Comparison of ENCODE assay signal across 1 cellular context in the genomic region with DNA sequence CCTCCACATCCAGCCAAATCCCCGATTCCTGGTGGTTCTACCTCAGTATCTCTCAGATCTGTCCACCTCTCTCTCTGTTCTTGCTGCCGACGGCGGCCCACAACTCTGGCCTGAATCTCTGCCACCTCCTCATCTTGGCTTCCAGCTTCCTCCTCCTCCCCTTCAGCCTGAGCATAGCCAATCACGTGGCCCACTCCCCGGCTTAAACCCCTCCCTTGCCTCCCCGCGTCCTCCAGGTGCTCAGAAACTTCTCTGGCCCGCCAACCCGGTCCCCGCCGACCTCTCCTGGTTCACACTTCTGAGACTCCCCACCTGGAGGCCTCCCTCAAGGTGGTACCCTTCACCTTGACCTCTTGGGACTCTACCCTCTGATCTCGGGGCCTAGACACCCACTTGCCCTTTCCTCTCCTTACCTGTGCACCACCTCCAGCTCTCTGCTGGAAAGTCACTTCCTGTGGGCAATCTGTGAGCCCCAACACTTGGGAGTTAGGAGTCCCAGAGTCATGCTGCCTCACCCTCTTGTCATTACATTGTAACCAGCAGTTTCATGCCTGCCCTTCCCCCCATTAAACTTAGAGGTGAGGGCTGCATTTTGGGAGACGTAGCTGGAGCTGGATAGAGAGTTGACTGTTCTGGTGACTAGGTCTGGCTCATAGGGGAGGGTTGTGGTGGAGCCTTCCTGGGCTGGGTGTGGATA.
TF ChIP-seq lines count a peak whose summit lies in the region.

No MANE protein-coding gene starts in this region.

TF ChIP-seq in HepG2, 621 proteins besides CTCF, POLR2A, EP300 and RAD21 (continued from another document and continues in another):
- TF ChIP-seq, protein P1, sequence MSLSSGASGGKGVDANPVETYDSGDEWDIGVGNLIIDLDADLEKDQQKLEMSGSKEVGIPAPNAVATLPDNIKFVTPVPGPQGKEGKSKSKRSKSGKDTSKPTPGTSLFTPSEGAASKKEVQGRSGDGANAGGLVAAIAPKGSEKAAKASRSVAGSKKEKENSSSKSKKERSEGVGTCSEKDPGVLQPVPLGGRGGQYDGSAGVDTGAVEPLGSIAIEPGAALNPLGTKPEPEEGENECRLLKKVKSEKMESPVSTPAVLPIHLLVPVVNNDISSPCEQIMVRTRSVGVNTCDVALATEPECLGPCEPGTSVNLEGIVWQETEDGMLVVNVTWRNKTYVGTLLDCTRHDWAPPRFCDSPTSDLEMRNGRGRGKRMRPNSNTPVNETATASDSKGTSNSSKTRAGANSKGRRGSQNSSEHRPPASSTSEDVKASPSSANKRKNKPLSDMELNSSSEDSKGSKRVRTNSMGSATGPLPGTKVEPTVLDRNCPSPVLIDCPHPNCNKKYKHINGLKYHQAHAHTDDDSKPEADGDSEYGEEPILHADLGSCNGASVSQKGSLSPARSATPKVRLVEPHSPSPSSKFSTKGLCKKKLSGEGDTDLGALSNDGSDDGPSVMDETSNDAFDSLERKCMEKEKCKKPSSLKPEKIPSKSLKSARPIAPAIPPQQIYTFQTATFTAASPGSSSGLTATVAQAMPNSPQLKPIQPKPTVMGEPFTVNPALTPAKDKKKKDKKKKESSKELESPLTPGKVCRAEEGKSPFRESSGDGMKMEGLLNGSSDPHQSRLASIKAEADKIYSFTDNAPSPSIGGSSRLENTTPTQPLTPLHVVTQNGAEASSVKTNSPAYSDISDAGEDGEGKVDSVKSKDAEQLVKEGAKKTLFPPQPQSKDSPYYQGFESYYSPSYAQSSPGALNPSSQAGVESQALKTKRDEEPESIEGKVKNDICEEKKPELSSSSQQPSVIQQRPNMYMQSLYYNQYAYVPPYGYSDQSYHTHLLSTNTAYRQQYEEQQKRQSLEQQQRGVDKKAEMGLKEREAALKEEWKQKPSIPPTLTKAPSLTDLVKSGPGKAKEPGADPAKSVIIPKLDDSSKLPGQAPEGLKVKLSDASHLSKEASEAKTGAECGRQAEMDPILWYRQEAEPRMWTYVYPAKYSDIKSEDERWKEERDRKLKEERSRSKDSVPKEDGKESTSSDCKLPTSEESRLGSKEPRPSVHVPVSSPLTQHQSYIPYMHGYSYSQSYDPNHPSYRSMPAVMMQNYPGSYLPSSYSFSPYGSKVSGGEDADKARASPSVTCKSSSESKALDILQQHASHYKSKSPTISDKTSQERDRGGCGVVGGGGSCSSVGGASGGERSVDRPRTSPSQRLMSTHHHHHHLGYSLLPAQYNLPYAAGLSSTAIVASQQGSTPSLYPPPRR (CRISPR knock-in tag; IDR thresholded peaks at IDR 0.05; ENCODE audit: borderline replicate concordance): peak; percentile 26; the same call in 1 of the 2 replicates
- 0 out of 2 replicates have a peak, but pooled peaks have one; percentile 4 for TF ChIP-seq ZNF564 (CRISPR knock-in tag; IDR thresholded peaks at IDR 0.05)
- TF ChIP-seq ISL2 (CRISPR knock-in tag; IDR thresholded peaks at IDR 0.05): 0 out of 2 replicates have a peak, but pooled peaks have one; percentile 5
- TF ChIP-seq, protein P2, sequence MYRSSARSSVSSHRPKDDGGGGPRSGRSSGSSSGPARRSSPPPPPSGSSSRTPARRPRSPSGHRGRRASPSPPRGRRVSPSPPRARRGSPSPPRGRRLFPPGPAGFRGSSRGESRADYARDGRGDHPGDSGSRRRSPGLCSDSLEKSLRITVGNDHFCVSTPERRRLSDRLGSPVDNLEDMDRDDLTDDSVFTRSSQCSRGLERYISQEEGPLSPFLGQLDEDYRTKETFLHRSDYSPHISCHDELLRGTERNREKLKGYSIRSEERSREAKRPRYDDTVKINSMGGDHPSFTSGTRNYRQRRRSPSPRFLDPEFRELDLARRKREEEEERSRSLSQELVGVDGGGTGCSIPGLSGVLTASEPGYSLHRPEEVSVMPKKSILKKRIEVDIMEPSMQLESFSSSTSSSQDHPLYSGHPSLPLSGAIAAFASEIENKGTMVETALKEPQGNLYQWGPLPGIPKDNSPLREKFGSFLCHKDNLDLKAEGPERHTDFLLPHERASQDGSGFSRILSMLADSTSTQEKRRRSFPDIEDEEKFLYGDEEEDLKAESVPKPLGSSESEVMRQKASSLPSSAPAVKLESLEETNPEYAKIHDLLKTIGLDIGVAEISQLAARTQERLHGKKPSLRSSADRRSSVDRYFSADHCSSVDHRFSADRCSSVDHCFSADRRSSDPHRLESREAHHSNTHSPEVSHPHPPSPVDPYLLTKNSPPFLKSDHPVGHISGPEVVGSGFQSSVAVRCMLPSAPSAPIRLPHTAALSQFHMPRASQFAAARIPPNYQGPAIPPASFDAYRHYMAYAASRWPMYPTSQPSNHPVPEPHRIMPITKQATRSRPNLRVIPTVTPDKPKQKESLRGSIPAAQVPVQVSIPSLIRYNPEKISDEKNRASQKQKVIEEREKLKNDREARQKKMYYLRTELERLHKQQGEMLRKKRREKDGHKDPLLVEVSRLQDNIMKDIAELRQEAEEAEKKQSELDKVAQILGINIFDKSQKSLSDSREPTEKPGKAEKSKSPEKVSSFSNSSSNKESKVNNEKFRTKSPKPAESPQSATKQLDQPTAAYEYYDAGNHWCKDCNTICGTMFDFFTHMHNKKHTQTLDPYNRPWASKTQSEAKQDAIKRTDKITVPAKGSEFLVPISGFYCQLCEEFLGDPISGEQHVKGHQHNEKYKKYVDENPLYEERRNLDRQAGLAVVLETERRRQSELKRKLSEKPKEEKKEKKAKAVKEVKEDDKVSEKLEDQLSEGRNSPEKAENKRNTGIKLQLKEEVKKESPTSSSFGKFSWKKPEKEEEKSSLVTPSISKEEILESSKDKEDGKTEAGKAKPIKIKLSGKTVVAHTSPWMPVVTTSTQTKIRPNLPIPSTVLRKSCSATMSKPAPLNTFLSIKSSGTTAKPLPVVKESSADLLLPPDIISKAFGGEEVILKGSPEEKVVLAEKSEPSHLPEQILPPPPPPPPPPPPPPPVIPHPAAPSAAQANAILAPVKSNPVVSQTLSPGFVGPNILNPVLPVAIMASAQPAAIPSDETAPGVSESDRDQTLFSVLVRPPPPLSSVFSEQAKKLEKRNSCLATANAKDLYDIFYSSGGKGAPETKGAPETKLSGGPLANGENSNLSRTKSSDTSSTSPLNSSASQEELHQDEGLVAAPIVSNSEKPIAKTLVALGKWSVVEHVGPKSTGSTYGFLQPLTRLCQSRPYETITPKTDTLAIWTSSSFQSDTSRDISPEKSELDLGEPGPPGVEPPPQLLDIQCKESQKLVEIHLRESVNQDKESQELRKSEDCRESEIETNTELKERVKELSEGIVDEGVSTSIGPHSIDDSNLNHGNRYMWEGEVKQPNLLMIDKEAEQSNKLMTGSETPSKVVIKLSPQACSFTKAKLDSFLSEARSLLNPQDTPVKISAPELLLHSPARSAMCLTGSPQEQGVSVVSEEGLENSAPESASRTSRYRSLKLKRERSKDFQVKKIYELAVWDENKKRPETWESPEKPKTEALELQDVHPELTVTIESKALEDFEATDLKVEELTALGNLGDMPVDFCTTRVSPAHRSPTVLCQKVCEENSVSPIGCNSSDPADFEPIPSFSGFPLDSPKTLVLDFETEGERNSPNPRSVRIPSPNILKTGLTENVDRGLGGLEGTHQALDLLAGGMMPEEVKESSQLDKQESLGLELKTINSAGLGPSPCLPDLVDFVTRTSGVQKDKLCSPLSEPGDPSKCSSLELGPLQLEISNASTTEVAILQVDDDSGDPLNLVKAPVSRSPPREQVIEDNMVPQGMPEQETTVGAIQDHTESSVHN (CRISPR knock-in tag; IDR thresholded peaks at IDR 0.05): no peak
- TF ChIP-seq ZMAT3 (CRISPR knock-in tag; conservative IDR thresholded peaks at IDR 0.05): 0 out of 2 replicates have a peak, but pooled peaks have one; percentile 26
- TF ChIP-seq, protein P3, sequence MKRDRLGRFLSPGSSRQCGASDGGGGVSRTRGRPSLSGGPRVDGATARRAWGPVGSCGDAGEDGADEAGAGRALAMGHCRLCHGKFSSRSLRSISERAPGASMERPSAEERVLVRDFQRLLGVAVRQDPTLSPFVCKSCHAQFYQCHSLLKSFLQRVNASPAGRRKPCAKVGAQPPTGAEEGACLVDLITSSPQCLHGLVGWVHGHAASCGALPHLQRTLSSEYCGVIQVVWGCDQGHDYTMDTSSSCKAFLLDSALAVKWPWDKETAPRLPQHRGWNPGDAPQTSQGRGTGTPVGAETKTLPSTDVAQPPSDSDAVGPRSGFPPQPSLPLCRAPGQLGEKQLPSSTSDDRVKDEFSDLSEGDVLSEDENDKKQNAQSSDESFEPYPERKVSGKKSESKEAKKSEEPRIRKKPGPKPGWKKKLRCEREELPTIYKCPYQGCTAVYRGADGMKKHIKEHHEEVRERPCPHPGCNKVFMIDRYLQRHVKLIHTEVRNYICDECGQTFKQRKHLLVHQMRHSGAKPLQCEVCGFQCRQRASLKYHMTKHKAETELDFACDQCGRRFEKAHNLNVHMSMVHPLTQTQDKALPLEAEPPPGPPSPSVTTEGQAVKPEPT (CRISPR knock-in tag; IDR thresholded peaks at IDR 0.05; ENCODE audit: low read depth): peak; percentile 84; the same call in 1 of the 2 replicates
- peak; percentile 43 for TF ChIP-seq TAF1 (CRISPR knock-in tag; IDR thresholded peaks at IDR 0.05)
- TF ChIP-seq NFYC (CRISPR knock-in tag; IDR thresholded peaks at IDR 0.05): peak; percentile 28; the same call in 1 of the 2 replicates
- TF ChIP-seq, protein P4, sequence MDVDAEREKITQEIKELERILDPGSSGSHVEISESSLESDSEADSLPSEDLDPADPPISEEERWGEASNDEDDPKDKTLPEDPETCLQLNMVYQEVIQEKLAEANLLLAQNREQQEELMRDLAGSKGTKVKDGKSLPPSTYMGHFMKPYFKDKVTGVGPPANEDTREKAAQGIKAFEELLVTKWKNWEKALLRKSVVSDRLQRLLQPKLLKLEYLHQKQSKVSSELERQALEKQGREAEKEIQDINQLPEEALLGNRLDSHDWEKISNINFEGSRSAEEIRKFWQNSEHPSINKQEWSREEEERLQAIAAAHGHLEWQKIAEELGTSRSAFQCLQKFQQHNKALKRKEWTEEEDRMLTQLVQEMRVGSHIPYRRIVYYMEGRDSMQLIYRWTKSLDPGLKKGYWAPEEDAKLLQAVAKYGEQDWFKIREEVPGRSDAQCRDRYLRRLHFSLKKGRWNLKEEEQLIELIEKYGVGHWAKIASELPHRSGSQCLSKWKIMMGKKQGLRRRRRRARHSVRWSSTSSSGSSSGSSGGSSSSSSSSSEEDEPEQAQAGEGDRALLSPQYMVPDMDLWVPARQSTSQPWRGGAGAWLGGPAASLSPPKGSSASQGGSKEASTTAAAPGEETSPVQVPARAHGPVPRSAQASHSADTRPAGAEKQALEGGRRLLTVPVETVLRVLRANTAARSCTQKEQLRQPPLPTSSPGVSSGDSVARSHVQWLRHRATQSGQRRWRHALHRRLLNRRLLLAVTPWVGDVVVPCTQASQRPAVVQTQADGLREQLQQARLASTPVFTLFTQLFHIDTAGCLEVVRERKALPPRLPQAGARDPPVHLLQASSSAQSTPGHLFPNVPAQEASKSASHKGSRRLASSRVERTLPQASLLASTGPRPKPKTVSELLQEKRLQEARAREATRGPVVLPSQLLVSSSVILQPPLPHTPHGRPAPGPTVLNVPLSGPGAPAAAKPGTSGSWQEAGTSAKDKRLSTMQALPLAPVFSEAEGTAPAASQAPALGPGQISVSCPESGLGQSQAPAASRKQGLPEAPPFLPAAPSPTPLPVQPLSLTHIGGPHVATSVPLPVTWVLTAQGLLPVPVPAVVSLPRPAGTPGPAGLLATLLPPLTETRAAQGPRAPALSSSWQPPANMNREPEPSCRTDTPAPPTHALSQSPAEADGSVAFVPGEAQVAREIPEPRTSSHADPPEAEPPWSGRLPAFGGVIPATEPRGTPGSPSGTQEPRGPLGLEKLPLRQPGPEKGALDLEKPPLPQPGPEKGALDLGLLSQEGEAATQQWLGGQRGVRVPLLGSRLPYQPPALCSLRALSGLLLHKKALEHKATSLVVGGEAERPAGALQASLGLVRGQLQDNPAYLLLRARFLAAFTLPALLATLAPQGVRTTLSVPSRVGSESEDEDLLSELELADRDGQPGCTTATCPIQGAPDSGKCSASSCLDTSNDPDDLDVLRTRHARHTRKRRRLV (CRISPR knock-in tag; IDR thresholded peaks at IDR 0.05): peak; percentile 53; the same call in 1 of the 2 replicates
- TF ChIP-seq ZEB1 (IDR thresholded peaks at IDR 0.05; ENCODE audit: insufficient replicate concordance, low read depth): peak; percentile 92
- 0 out of 2 replicates have a peak, but pooled peaks have one; percentile 32 for TF ChIP-seq AKAP8 (CRISPR knock-in tag; IDR thresholded peaks at IDR 0.05)
- peak; percentile 83 for TF ChIP-seq ZNF772 (CRISPR knock-in tag; IDR thresholded peaks at IDR 0.05)
- TF ChIP-seq ZNF34 (CRISPR knock-in tag; IDR thresholded peaks at IDR 0.05; ENCODE audit: borderline replicate concordance): 0 out of 2 replicates have a peak, but pooled peaks have one; percentile 12
- TF ChIP-seq MXI1 (IDR thresholded peaks at IDR 0.05; ENCODE audit: borderline replicate concordance, low read depth, low read length): peak; percentile 41; the same call in 1 of the 3 replicates
- TF ChIP-seq, protein P5, sequence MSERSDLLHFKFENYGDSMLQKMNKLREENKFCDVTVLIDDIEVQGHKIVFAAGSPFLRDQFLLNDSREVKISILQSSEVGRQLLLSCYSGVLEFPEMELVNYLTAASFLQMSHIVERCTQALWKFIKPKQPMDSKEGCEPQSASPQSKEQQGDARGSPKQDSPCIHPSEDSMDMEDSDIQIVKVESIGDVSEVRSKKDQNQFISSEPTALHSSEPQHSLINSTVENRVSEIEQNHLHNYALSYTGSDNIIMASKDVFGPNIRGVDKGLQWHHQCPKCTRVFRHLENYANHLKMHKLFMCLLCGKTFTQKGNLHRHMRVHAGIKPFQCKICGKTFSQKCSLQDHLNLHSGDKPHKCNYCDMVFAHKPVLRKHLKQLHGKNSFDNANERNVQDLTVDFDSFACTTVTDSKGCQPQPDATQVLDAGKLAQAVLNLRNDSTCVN (CRISPR knock-in tag; IDR thresholded peaks at IDR 0.05; ENCODE audit: borderline replicate concordance): 0 out of 2 replicates have a peak, but pooled peaks have one; percentile 4
- peak; percentile 61; the same call in 1 of the 2 replicates for TF ChIP-seq MTA1 (CRISPR knock-in tag; IDR thresholded peaks at IDR 0.05; ENCODE audit: borderline replicate concordance)
- no peak for TF ChIP-seq ZFP82 (CRISPR knock-in tag; IDR thresholded peaks at IDR 0.05; ENCODE audit: borderline replicate concordance)
- peak; percentile 63; the same call in 1 of the 2 replicates for TF ChIP-seq MAZ (IDR thresholded peaks at IDR 0.05; ENCODE audit: borderline replicate concordance, low read depth, low read length)
- TF ChIP-seq MAZ (CRISPR knock-in tag; IDR thresholded peaks at IDR 0.05; ENCODE audit: low read depth): peak; percentile 73
- TF ChIP-seq, protein P6, sequence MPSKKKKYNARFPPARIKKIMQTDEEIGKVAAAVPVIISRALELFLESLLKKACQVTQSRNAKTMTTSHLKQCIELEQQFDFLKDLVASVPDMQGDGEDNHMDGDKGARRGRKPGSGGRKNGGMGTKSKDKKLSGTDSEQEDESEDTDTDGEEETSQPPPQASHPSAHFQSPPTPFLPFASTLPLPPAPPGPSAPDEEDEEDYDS (CRISPR knock-in tag; IDR thresholded peaks at IDR 0.05): peak; percentile 88
- peak; percentile 71 for TF ChIP-seq ZFY (CRISPR knock-in tag; IDR thresholded peaks at IDR 0.05)
- peak; percentile 48; the same call in 1 of the 2 replicates for TF ChIP-seq NR2C2 (CRISPR knock-in tag; IDR thresholded peaks at IDR 0.05; ENCODE audit: borderline replicate concordance)
- TF ChIP-seq, protein P7, sequence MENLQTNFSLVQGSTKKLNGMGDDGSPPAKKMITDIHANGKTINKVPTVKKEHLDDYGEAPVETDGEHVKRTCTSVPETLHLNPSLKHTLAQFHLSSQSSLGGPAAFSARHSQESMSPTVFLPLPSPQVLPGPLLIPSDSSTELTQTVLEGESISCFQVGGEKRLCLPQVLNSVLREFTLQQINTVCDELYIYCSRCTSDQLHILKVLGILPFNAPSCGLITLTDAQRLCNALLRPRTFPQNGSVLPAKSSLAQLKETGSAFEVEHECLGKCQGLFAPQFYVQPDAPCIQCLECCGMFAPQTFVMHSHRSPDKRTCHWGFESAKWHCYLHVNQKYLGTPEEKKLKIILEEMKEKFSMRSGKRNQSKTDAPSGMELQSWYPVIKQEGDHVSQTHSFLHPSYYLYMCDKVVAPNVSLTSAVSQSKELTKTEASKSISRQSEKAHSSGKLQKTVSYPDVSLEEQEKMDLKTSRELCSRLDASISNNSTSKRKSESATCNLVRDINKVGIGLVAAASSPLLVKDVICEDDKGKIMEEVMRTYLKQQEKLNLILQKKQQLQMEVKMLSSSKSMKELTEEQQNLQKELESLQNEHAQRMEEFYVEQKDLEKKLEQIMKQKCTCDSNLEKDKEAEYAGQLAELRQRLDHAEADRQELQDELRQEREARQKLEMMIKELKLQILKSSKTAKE (CRISPR knock-in tag; IDR thresholded peaks at IDR 0.05; ENCODE audit: borderline replicate concordance): no peak
